8 cellular contexts compared by ENCODE assay signal in the genomic region with DNA sequence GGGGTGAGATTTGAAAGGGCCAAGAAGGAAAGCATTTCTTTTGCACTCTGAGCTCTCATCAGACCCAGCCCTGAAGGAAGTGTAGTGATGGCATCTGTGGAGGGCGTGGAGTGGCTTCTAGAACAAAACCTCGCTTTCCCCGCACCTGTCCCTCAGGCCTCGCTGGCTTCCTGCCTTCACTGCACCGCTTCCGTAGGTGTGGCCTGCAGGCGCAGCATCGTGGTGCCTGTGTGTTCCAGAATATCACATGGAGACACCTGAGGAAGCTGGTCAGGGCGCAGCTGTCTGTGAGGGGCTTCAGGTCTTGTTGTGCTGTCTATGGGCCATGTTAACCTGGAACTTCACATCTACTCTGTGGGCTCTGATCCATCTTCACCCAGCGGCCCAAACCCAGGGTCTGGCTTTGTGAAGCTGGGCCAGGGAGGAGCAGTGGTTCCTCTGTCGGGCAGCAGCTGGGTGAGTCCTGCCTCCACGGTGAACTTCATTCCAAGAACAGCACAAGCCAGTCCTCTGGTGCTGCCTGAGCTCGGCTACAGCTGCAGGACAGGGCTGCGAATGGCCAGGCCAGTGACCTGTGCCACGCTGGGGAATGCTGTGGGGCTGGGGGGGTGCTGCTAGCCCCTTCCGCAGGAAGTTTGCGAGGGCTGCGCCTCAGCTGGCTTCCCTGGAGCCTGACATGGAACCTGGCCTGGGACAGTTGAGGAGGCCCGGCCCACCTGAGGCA. TPM values are rescaled to one million over a fixed set of nuclear protein-coding genes. Genes with fewer than 3 reads are reported as not detected.
A peak's percentile ranks its signal among the peaks of the same experiment; 100 is the strongest.
DNase-seq lines count a peak whose midpoint lies in the region; ATAC-seq, FAIRE-seq and TF ChIP-seq lines count a peak whose summit lies in the region.

No MANE protein-coding gene starts in this region.

- H3K4me1 ChIP-seq in sigmoid colon, result peaks cover 0 to 99% (median 97%) of the 10 kb centered on the region in 4 donors

- H3K27ac Mint-ChIP-seq in activated CD4-positive, alpha-beta memory T cell treated with anti-CD3 and anti-CD28 coated beads for 36 hours, result peak overlapping the region; percentile 76

- peak overlapping the region; percentile 57 for H3K4me3 Mint-ChIP-seq in activated CD4-positive, alpha-beta memory T cell treated with anti-CD3 and anti-CD28 coated beads for 36 hours

- H3K9me3 Mint-ChIP-seq in activated CD4-positive, alpha-beta memory T cell treated with anti-CD3 and anti-CD28 coated beads for 36 hours, result no peaks in the 10 kb centered on the region

- no peak for TF ChIP-seq CTCF in sigmoid colon (IDR thresholded peaks at IDR 0.05)

- peaks cover 8 to 50% (median 23%) of the 10 kb centered on the region in 4 donors for H3K36me3 ChIP-seq in sigmoid colon

- no peaks in the 10 kb centered on the region for H3K9me3 ChIP-seq in sigmoid colon

- ATAC-seq in GM18517 (IDR thresholded peaks at IDR 0.05; ENCODE audit: unreplicated experiment) (no peak), HG03196 (IDR thresholded peaks at IDR 0.05; ENCODE audit: unreplicated experiment) (no peak), HG02678 (IDR thresholded peaks at IDR 0.05; ENCODE audit: unreplicated experiment) (no peak)

- peak overlapping the region; percentile 59 for H3K27ac ChIP-seq in epithelial cell of prostate
- H3K27ac ChIP-seq in sigmoid colon, result peak overlapping the region; percentile 86 to 100 (median 92)

- TF ChIP-seq POLR2A in GM12891 (IDR thresholded peaks at IDR 0.05; ENCODE audit: low read depth, low read length), result no peak
- no peak for TF ChIP-seq POLR2A in sigmoid colon (IDR thresholded peaks at IDR 0.05)

- TF ChIP-seq EP300 in sigmoid colon (IDR thresholded peaks at IDR 0.05), result no peak

- POLR2A ChIA-PET in activated CD4-positive, alpha-beta memory T cell treated with anti-CD3 and anti-CD28 coated beads for 36 hours (lab: Charles Lee), result interaction anchor here (0.6 to 1.5 kb wide), 4 partner anchors 41 to 105 kb away, joined by 3 to 5 read pairs (median 3); partner anchors contain the start of genes DSTN and RRBP1

- CTCF ChIA-PET in activated CD4-positive, alpha-beta memory T cell treated with anti-CD3 and anti-CD28 coated beads for 36 hours (lab: Charles Lee), result interaction anchor here (0.6 to 2.1 kb wide), 10 partner anchors 20 to 287 kb away, joined by 3 to 12 read pairs (median 4); partner anchors contain the start of gene RRBP1

- no peak overlapping the region for H3K4me3 ChIP-seq in sigmoid colon

- FAIRE-seq in GM12891 (lab: Jason Lieb, UNC), result peak; percentile 28

- H3K36me3 Mint-ChIP-seq in activated CD4-positive, alpha-beta memory T cell treated with anti-CD3 and anti-CD28 coated beads for 36 hours, result peaks cover 7% of the 10 kb centered on the region

- no peaks in the 10 kb centered on the region for H3K27me3 Mint-ChIP-seq in activated CD4-positive, alpha-beta memory T cell treated with anti-CD3 and anti-CD28 coated beads for 36 hours

- intact Hi-C loops in activated CD4-positive, alpha-beta memory T cell treated with anti-CD3 and anti-CD28 coated beads for 36 hours (cut with micrococcal nuclease), result loop anchor here (1.0 to 5.0 kb wide), 2 partner anchors 39 to 382 kb away; no protein-coding TSS in a partner anchor
- intact Hi-C loops in sigmoid colon (cut with DNase I), result no loop called here

- peaks cover 38% of the 10 kb centered on the region for H3K4me1 Mint-ChIP-seq in activated CD4-positive, alpha-beta memory T cell treated with anti-CD3 and anti-CD28 coated beads for 36 hours (ENCODE audit: low read depth)

- H3K27me3 ChIP-seq in sigmoid colon, result no peaks in the 10 kb centered on the region

- DNase-seq in GM12891 (ENCODE audit: insufficient read length, low spot score) (peak; percentile 22), epithelial cell of prostate (ENCODE audit: low read depth, low spot score) (no peak), sigmoid colon (no peak), OCI-M2 (lab: John Stamatoyannopoulos, UW; ENCODE audit: unreplicated experiment) (no peak)
- DNase-seq in activated CD4-positive, alpha-beta memory T cell treated with anti-CD3 and anti-CD28 coated beads for 36 hours, result peak; percentile 79

- 34 to 46% methylated on average over 19 of the region's 19 CpGs for whole genome bisulfite sequencing in sigmoid colon, 2 donors

TF ChIP-seq in GM12891, 5 proteins besides CTCF, POLR2A, EP300 and RAD21:
- TF ChIP-seq PAX5 (IDR thresholded peaks at IDR 0.05; ENCODE audit: insufficient read depth, low read length, severe bottlenecking), result no peak
- no peak for TF ChIP-seq POLR2AphosphoS5 (IDR thresholded peaks at IDR 0.05; ENCODE audit: low read depth, low read length)
- TF ChIP-seq POU2F2 (IDR thresholded peaks at IDR 0.05; ENCODE audit: low read depth, low read length), result no peak
- no peak for TF ChIP-seq TAF1 (IDR thresholded peaks at IDR 0.05; ENCODE audit: low read depth, low read length)
- TF ChIP-seq SPI1 (IDR thresholded peaks at IDR 0.05; ENCODE audit: low read depth, low read length), result no peak

RNA-seq across cellular contexts. Expression of gene DSTN, which starts 40.9 kb away (rescaled TPM):
- 61.6 TPM for polyA plus RNA-seq in GM12891 (2012; ENCODE audit: low read depth, missing spikeins)
- total RNA-seq in activated CD4-positive, alpha-beta memory T cell treated with anti-CD3 and anti-CD28 coated beads for 36 hours, result 10 to 100 TPM; 91.2 to 94.3 TPM
- total RNA-seq in sigmoid colon, result 1,000 to 10,000 TPM; 1,872 to 2,237 (median 1,948) TPM
- polyA plus RNA-seq in sigmoid colon, result 100 to 1,000 TPM; 429 to 672 (median 586) TPM

Comparison
In these comparisons a context has a peak if more than half of its experiments do, and no peak if none do; other contexts are left out.
1. DNase-seq: peak in GM12891 (single experiment) and activated CD4-positive, alpha-beta memory T cell treated with anti-CD3 and anti-CD28 coated beads for 36 hours (single experiment); none in epithelial cell of prostate (single experiment), sigmoid colon (single experiment) and OCI-M2 (single experiment).
2. RNA of gene DSTN, which starts 40.9 kb away (total RNA-seq): 1,872 to 2,237 TPM in sigmoid colon; 91.2 to 94.3 TPM in activated CD4-positive, alpha-beta memory T cell treated with anti-CD3 and anti-CD28 coated beads for 36 hours; every median in the first group is over 10 times any median in the second.